In the genomic region with DNA sequence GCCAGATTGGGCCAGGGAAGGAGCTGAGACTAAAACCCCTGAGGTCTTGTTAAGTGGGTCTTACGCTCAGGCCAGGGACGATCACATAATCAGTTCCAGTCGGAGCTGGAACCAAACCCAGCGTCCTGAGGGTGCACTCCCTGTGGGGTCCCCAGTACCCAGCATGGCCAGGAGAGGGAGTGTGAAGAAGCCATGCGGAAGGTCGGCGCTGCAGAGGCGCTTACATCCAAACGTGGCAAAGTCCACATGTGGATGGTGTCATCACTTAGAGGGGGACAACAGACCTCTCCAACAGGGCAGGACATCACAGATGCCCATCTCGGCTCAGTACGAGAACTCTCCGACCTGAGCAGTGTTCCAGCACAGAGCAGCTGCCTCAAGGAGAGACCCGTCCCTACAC, we compare ENCODE assay signal across 10 cellular contexts. TPM values are rescaled to one million over a fixed set of nuclear protein-coding genes. Genes with fewer than 3 reads are reported as not detected.
DNase-seq lines count a peak whose midpoint lies in the region; ATAC-seq and TF ChIP-seq lines count a peak whose summit lies in the region.
"Had no signal": no experiment of that assay in that cellular context is flagged by ENCODE, and none has a peak within 500 bp of the region (broad histone marks: within the 10 kb centered on the region; RNA-seq: fewer than 3 reads in every experiment).

No MANE protein-coding gene starts in this region.

- H3K9me3 ChIP-seq in Caco-2 (no peaks in the 10 kb centered on the region), HUES6 (ENCODE audit: control insufficient read depth, insufficient read depth, low read depth, low read length) (no peaks in the 10 kb centered on the region), neuronal stem cell (replicated peaks in 1 of 2; ENCODE audit: control insufficient read depth in 2 of 2, insufficient read depth in 1 of 2, low read depth in 1 of 2, low read length in 2 of 2) (no peaks in the 10 kb centered on the region), esophagus muscularis mucosa (no peaks in the 10 kb centered on the region)

- no peaks in the 10 kb centered on the region for H3K27me3 Mint-ChIP-seq in Caco-2 (ENCODE audit: insufficient read depth, unreplicated experiment)
- no peaks in the 10 kb centered on the region for H3K27me3 Mint-ChIP-seq in dendritic cell treated with granulocyte-macrophage colony-stimulating factor and Interleukin-4, amounts not matched to agents 40 ng/mL and 50 ng/mL, for 4 days

- H3K27me3 ChIP-seq in Caco-2 (replicated peaks; ENCODE audit: control insufficient read depth, insufficient read depth, low read length) (no peaks in the 10 kb centered on the region), HUES6 (ENCODE audit: control insufficient read depth, insufficient read depth, low read length) (no peaks in the 10 kb centered on the region), neuronal stem cell (ENCODE audit: control insufficient read depth in 3 of 3, insufficient read depth in 3 of 3, low read depth in 1 of 3, low read length in 3 of 3) (no peaks in the 10 kb centered on the region), esophagus muscularis mucosa (no peaks in the 10 kb centered on the region)

- no peak overlapping the region for H4K91ac ChIP-seq in neuronal stem cell (ENCODE audit: low read depth, low read length, poor library complexity)

- no peak overlapping the region for H3K4ac ChIP-seq in neuronal stem cell (ENCODE audit: low read length)

- TF ChIP-seq CTCF in Caco-2 (IDR thresholded peaks at IDR 0.05; ENCODE audit: insufficient read depth in 1 of 2, low read depth in 1 of 2, low read length in 1 of 2, severe bottlenecking in 1 of 2, unreplicated experiment in 1 of 2) (peak; percentile 33 to 41), esophagus muscularis mucosa (IDR thresholded peaks at IDR 0.05) (peak in 1 of 3 experiments; percentile 37)

- H2BK120ac ChIP-seq in neuronal stem cell (ENCODE audit: low read depth, low read length): no peak overlapping the region

- BruUV-seq in Caco-2 (replicated peaks; lab: Mats Ljungman, UMichigan): no TSS peak

- peak overlapping the region; percentile 65 for H4K8ac ChIP-seq in neuronal stem cell (ENCODE audit: low read depth, low read length)

- H3K4me3 ChIP-seq in Caco-2 (ENCODE audit: low read depth, low read length) (no peak overlapping the region), HUES6 (ENCODE audit: low read depth, low read length) (no peak overlapping the region), neuronal stem cell (ENCODE audit: low read length in 2 of 2) (no peak overlapping the region), esophagus muscularis mucosa (no peak overlapping the region)

- TF ChIP-seq POLR2A in esophagus muscularis mucosa (IDR thresholded peaks at IDR 0.05; ENCODE audit: low read depth): no peak

- DNase-seq in Caco-2 (peak in 1 of 2 experiments; percentile 42), neuronal stem cell (ENCODE audit: low spot score) (no peak), esophagus muscularis mucosa (ENCODE audit: extremely low spot score) (no peak), Kasumi-1 (lab: John Stamatoyannopoulos, UW) (no peak)
- DNase-seq: DMS79, NCI-H1092 treated with DMSO at 0.1 percent for 48 hours had no signal

- H2AFZ ChIP-seq in neuronal stem cell (ENCODE audit: low read length): no peak overlapping the region

- H2BK12ac ChIP-seq in neuronal stem cell (ENCODE audit: low read length): no peak overlapping the region

- H2BK5ac ChIP-seq in neuronal stem cell (ENCODE audit: low read length): no peak overlapping the region

- H3K36me3 ChIP-seq in Caco-2 (ENCODE audit: control insufficient read depth, insufficient read depth, low read length) (peaks cover 1% of the 10 kb centered on the region; the same call in 1 of the 2 replicates), HUES6 (ENCODE audit: control insufficient read depth, insufficient read depth, low read length) (peaks cover 80% of the 10 kb centered on the region), neuronal stem cell (replicated peaks in 1 of 2; ENCODE audit: control insufficient read depth in 2 of 2, insufficient read depth in 2 of 2, low read length in 2 of 2) (peaks cover 49 to 81% of the 10 kb centered on the region in 2 donors), esophagus muscularis mucosa (peaks cover 66 to 97% (median 93%) of the 10 kb centered on the region in 4 donors)

- POLR2A ChIA-PET in Caco-2 (lab: Charles Lee): no interaction called here

- H3K4me1 Mint-ChIP-seq in Caco-2 (ENCODE audit: low read depth, unreplicated experiment): no peaks in the 10 kb centered on the region
- peaks cover 22% of the 10 kb centered on the region for H3K4me1 Mint-ChIP-seq in dendritic cell treated with granulocyte-macrophage colony-stimulating factor and Interleukin-4, amounts not matched to agents 40 ng/mL and 50 ng/mL, for 4 days (ENCODE audit: low read depth)

- peak overlapping the region; percentile 31 for H3K18ac ChIP-seq in neuronal stem cell (ENCODE audit: low read length)

- no peak overlapping the region for H3K27ac Mint-ChIP-seq in Caco-2 (ENCODE audit: unreplicated experiment)
- H3K27ac Mint-ChIP-seq in dendritic cell treated with granulocyte-macrophage colony-stimulating factor and Interleukin-4, amounts not matched to agents 40 ng/mL and 50 ng/mL, for 4 days: peak overlapping the region; percentile 36

- H3K14ac ChIP-seq in neuronal stem cell (ENCODE audit: low read length): peak overlapping the region; percentile 47

- H3K36me3 Mint-ChIP-seq in Caco-2 (ENCODE audit: insufficient read depth, unreplicated experiment): peaks cover 42% of the 10 kb centered on the region
- H3K36me3 Mint-ChIP-seq in dendritic cell treated with granulocyte-macrophage colony-stimulating factor and Interleukin-4, amounts not matched to agents 40 ng/mL and 50 ng/mL, for 4 days (ENCODE audit: low read depth): peaks cover 100% of the 10 kb centered on the region

- H3K23ac ChIP-seq in neuronal stem cell (ENCODE audit: low read depth, low read length, poor library complexity): no peak overlapping the region

- H3K4me1 ChIP-seq in Caco-2 (no peaks in the 10 kb centered on the region), HUES6 (ENCODE audit: control insufficient read depth, insufficient read depth, low read length) (no peaks in the 10 kb centered on the region), neuronal stem cell (ENCODE audit: control insufficient read depth in 2 of 2, insufficient read depth in 1 of 2, low read depth in 1 of 2, low read length in 2 of 2) (no peaks in the 10 kb centered on the region), esophagus muscularis mucosa (peaks cover 28 to 43% (median 36%) of the 10 kb centered on the region in 4 donors)

- H2BK15ac ChIP-seq in neuronal stem cell (ENCODE audit: low read length): no peak overlapping the region

- WGBS in neuronal stem cell (ENCODE audit: extremely low coverage in 2 of 2, insufficient read length in 2 of 2, insufficient replicate concordance in 1 of 2), 2 donors: no CpG with 5 or more reads among the region's 13 CpGs
- WGBS in esophagus muscularis mucosa: 75% methylated on average over 9 of the region's 13 CpGs

- ATAC-seq in HG02885 (IDR thresholded peaks at IDR 0.05; ENCODE audit: poor library complexity, unreplicated experiment): no peak
- ATAC-seq in GM19324 (IDR thresholded peaks at IDR 0.05; ENCODE audit: low FRiP score, unreplicated experiment): no peak

- H3K27ac ChIP-seq in HUES6 (ENCODE audit: low read depth, low read length) (0 out of 2 replicates have a peak overlapping the region, but pooled peaks have one; percentile 45), neuronal stem cell (replicated peaks; ENCODE audit: low read length) (no peak overlapping the region), esophagus muscularis mucosa (replicated peaks in 1 of 4) (peak overlapping the region in 1 of 4 donors; percentile 14)

- intact Hi-C loops in Caco-2 (cut with micrococcal nuclease; ENCODE audit: unreplicated experiment): no loop called here
- intact Hi-C loops in dendritic cell treated with granulocyte-macrophage colony-stimulating factor and Interleukin-4, amounts not matched to agents 40 ng/mL and 50 ng/mL, for 4 days (cut with micrococcal nuclease): no loop called here
- intact Hi-C loops in esophagus muscularis mucosa (cut with DNase I): no loop called here

- CTCF ChIA-PET in Caco-2 (lab: Charles Lee): no interaction called here

- H3K79me1 ChIP-seq in neuronal stem cell (ENCODE audit: low read depth, low read length): peaks cover 8% of the 10 kb centered on the region

- no peaks in the 10 kb centered on the region for H3K9me3 Mint-ChIP-seq in Caco-2 (ENCODE audit: unreplicated experiment)
- no peaks in the 10 kb centered on the region for H3K9me3 Mint-ChIP-seq in dendritic cell treated with granulocyte-macrophage colony-stimulating factor and Interleukin-4, amounts not matched to agents 40 ng/mL and 50 ng/mL, for 4 days

- H3K4me2 ChIP-seq in neuronal stem cell (ENCODE audit: insufficient read depth, low read length, poor library complexity, severe bottlenecking): no peak overlapping the region

- no peak for TF ChIP-seq EP300 in esophagus muscularis mucosa (IDR thresholded peaks at IDR 0.05)

- no peak overlapping the region for H3K4me3 Mint-ChIP-seq in Caco-2 (ENCODE audit: unreplicated experiment)
- H3K4me3 Mint-ChIP-seq in dendritic cell treated with granulocyte-macrophage colony-stimulating factor and Interleukin-4, amounts not matched to agents 40 ng/mL and 50 ng/mL, for 4 days: no peak overlapping the region

- no peak overlapping the region for H2AK5ac ChIP-seq in neuronal stem cell (ENCODE audit: low read depth, low read length)

- no peak overlapping the region for H3K9ac ChIP-seq in HUES6 (ENCODE audit: low read length)
- no peak overlapping the region for H3K9ac ChIP-seq in neuronal stem cell (ENCODE audit: low read depth, low read length, poor library complexity)

RNA-seq across cellular contexts. Expression of gene ATP5MGL, which starts 8.3 kb away (rescaled TPM):
- total RNA-seq in Caco-2 (2022): 0.79 and 0.97 TPM in 2 replicates
- polyA plus RNA-seq in neuronal stem cell (2013, experiment 1 of 2): not detected
- polyA plus RNA-seq in neuronal stem cell (2013, experiment 2 of 2): not detected
- not detected for total RNA-seq in esophagus muscularis mucosa

RNA-seq across cellular contexts. Expression of gene CYB5R3, which starts 17.1 kb away (rescaled TPM):
- 120 and 130 TPM in 2 replicates for total RNA-seq in Caco-2 (2022)
- 108 TPM for polyA plus RNA-seq in neuronal stem cell (2013, experiment 1 of 2)
- 107 TPM for polyA plus RNA-seq in neuronal stem cell (2013, experiment 2 of 2)
- 100 to 1,000 TPM; 154 to 287 (median 221) TPM for total RNA-seq in esophagus muscularis mucosa

RNA-seq across cellular contexts. Expression of gene POLDIP3, which starts 17.4 kb away (rescaled TPM):
- total RNA-seq in Caco-2 (2022) (70.0 and 70.8 TPM in 2 replicates), esophagus muscularis mucosa (10 to 100 TPM; 30.6 to 47.6 (median 39.6) TPM)
- 68.6 TPM for polyA plus RNA-seq in neuronal stem cell (2013, experiment 1 of 2)
- polyA plus RNA-seq in neuronal stem cell (2013, experiment 2 of 2): 69.9 TPM
